1 cellular context compared by ENCODE assay signal in the genomic region with DNA sequence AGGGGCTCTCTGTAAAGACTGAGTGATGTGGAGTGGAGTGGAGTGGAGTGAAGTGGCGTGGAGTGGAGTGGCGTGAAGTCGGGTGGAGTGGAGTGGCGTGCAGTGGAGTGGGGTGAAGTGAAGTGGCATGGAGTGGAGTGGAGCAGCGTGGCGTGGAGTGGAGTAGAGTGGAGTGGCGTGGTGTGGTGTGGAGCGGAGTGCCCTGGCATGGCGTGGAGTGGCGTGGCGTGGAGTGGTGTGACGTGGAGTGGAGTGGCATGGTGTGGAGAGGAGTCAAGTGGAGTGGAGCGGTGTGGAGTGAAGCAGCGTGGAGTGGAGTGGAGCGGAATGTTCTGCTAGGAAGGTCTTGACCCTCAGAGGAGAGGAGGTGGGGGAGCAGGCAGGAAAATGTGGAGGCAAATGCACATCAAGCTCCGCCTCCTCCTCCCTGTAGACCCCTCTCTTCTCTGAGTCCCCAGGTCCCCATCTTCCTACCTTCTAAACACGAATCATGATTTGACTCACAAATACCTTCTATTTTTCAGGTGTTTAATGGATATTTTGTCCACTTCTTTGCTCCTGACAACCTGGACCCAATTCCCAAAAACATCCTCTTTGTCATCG.
TF ChIP-seq lines count a peak whose summit lies in the region.

No MANE protein-coding gene starts in this region.

TF ChIP-seq in H1, 55 proteins besides CTCF, POLR2A, EP300 and RAD21:
- no peak for TF ChIP-seq SUZ12 (IDR thresholded peaks at IDR 0.05; ENCODE audit: low read length)
- no peak for TF ChIP-seq GABPA (IDR thresholded peaks at IDR 0.05; ENCODE audit: borderline replicate concordance, insufficient read depth, low read length)
- TF ChIP-seq CBX5 (IDR thresholded peaks at IDR 0.05; ENCODE audit: low read depth, low read length) = no peak
- no peak for TF ChIP-seq SIN3A (conservative IDR thresholded peaks at IDR 0.05 in 1 of 2, IDR thresholded peaks at IDR 0.05 in 1 of 2; ENCODE audit: low read depth in 1 of 2, low read length in 2 of 2)
- no peak for TF ChIP-seq TAF1 (IDR thresholded peaks at IDR 0.05; ENCODE audit: low read depth, low read length)
